19 cellular contexts compared by ENCODE assay signal in genomic region chr2:218013289-218013688, GRCh38. TPM values are rescaled to one million over a fixed set of nuclear protein-coding genes. Genes with fewer than 3 reads are reported as not detected.
DNase-seq lines count a peak whose midpoint lies in the region; ATAC-seq and TF ChIP-seq lines count a peak whose summit lies in the region.
"Had no signal": no experiment of that assay in that cellular context is flagged by ENCODE, and none has a peak within 500 bp of the region (broad histone marks: within the 10 kb centered on the region; RNA-seq: fewer than 3 reads in every experiment).

No MANE protein-coding gene starts in this region.

- H3K27me3 ChIP-seq in heart right ventricle: peaks cover 0 to 31% (median 0%) of the 10 kb centered on the region in 7 donors
- H3K27me3 ChIP-seq in IMR-90 (ENCODE audit: control insufficient read depth, insufficient read depth, low read length): peaks cover 14% of the 10 kb centered on the region
- H3K27me3 ChIP-seq in mucosa of stomach (ENCODE audit: control insufficient read depth, insufficient read depth, low read length): peaks cover 39% of the 10 kb centered on the region

- DNase-seq in Right ventricle myocardium inferior (ENCODE audit: missing footprints) (peak; percentile 37), heart right ventricle (no peak), IMR-90 (no peak), DMS53 treated with DMSO at 0.1 percent for 48 hours (lab: John Stamatoyannopoulos, UW; ENCODE audit: unreplicated experiment) (no peak)
- DNase-seq: C1 segment of cervical spinal cord; Caco-2; CD4-positive, CD25-positive, alpha-beta regulatory T cell; DMS79; GDM1; H9 had no signal

- no peak overlapping the region for H3K56ac ChIP-seq in IMR-90 (ENCODE audit: extremely low read depth, insufficient read depth, low read length)

- no peak overlapping the region for H2AK5ac ChIP-seq in IMR-90 (ENCODE audit: low read depth, low read length)

- intact Hi-C loops in Right ventricle myocardium inferior (cut with DNase I): no loop called here
- intact Hi-C loops in heart right ventricle (cut with DNase I): no loop called here
- intact Hi-C loops in IMR-90 (cut with micrococcal nuclease): no loop called here

- H3K4me3 ChIP-seq in heart right ventricle (no peak overlapping the region), IMR-90 (ENCODE audit: insufficient read depth, low read depth, low read length) (no peak overlapping the region), mucosa of stomach (ENCODE audit: low read length) (no peak overlapping the region)
- H3K4me3 ChIP-seq: A549, K562 had no signal

- WGBS in heart right ventricle, 2 donors: 98 to 100% methylated on average over 2 of the region's 2 CpGs
- no CpG with 5 or more reads among the region's 2 CpGs for WGBS in IMR-90 (ENCODE audit: extremely low coverage in 2 of 2, insufficient read length in 1 of 2), 2 experiments

- POLR2A ChIA-PET in IMR-90 (lab: Charles Lee; ENCODE audit: unreplicated experiment): no interaction called here

- 0 out of 2 replicates have a peak, but pooled peaks cover 3% of the 10 kb centered on the region for H3K9me1 ChIP-seq in IMR-90 (ENCODE audit: insufficient read depth, low read length)

- H3K23ac ChIP-seq in IMR-90 (ENCODE audit: low read depth, low read length): no peak overlapping the region

- ATAC-seq in Right ventricle myocardium inferior (no peak), heart right ventricle (no peak), IMR-90 (ENCODE audit: low read depth) (no peak), GM21360 (IDR thresholded peaks at IDR 0.05; ENCODE audit: unreplicated experiment) (no peak), GM21515 (IDR thresholded peaks at IDR 0.05; ENCODE audit: unreplicated experiment) (no peak)
- ATAC-seq: A549, K562 had no signal

- in situ Hi-C loops in IMR-90 (cut with MboI; ENCODE audit: low sequenced_read_pairs): no loop called here

- BruUV-seq in IMR-90 (replicated peaks; lab: Mats Ljungman, UMichigan): no TSS peak

- CTCF ChIA-PET in IMR-90 (lab: Yijun Ruan, JAX): no interaction called here

- TF ChIP-seq CTCF in heart right ventricle (IDR thresholded peaks at IDR 0.05) (no peak), IMR-90 (conservative IDR thresholded peaks at IDR 0.05; ENCODE audit: low read depth, low read length) (no peak)

- H3K79me1 ChIP-seq in IMR-90 (ENCODE audit: low read depth in 1 of 2, low read length in 2 of 2): peaks cover 0 to 13% of the 10 kb centered on the region in 2 experiments; a peak in 1 of 4 replicates

- peak overlapping the region; percentile 73 for H2AK9ac ChIP-seq in IMR-90 (replicated peaks; ENCODE audit: low read depth, low read length, poor library complexity)

- no peak overlapping the region for H4K5ac ChIP-seq in IMR-90 (ENCODE audit: low read depth, low read length)

- H2BK20ac ChIP-seq in IMR-90 (ENCODE audit: low read depth, low read length): no peak overlapping the region

- H3K14ac ChIP-seq in IMR-90 (replicated peaks; ENCODE audit: low read depth, low read length): no peak overlapping the region

- no peaks in the 10 kb centered on the region for H4K20me1 ChIP-seq in IMR-90 (ENCODE audit: insufficient read depth, low read length)

- no peak overlapping the region for H4K8ac ChIP-seq in IMR-90 (ENCODE audit: low read depth in 2 of 2, low read length in 2 of 2)

- H3K4me2 ChIP-seq in IMR-90 (ENCODE audit: low read depth, low read length): no peak overlapping the region
- H3K4me2 ChIP-seq: A549 had no signal

- H3K4me1 ChIP-seq in heart right ventricle (peaks cover 20 to 65% (median 39%) of the 10 kb centered on the region in 9 donors), IMR-90 (ENCODE audit: control insufficient read depth, insufficient read depth, low read length) (peaks cover 11% of the 10 kb centered on the region), mucosa of stomach (ENCODE audit: control insufficient read depth, insufficient read depth, low read length) (peaks cover 7% of the 10 kb centered on the region)
- H3K4me1 ChIP-seq: Caco-2 had no signal

- no peak overlapping the region for H3K18ac ChIP-seq in IMR-90 (ENCODE audit: low read depth, low read length)

- H4K91ac ChIP-seq in IMR-90 (ENCODE audit: insufficient read depth, low read depth, low read length): no peak overlapping the region

- H3K36me3 ChIP-seq in heart right ventricle: no peaks in the 10 kb centered on the region
- no peaks in the 10 kb centered on the region for H3K36me3 ChIP-seq in IMR-90 (ENCODE audit: control insufficient read depth, insufficient read depth, low read length)
- no peaks in the 10 kb centered on the region for H3K36me3 ChIP-seq in mucosa of stomach (ENCODE audit: control insufficient read depth, insufficient read depth, low read length)

- no peak overlapping the region for H3K4ac ChIP-seq in IMR-90 (ENCODE audit: low read depth, low read length)

- no peak for TF ChIP-seq RAD21 in IMR-90 (IDR thresholded peaks at IDR 0.05; ENCODE audit: low read length)

- TF ChIP-seq POLR2A in IMR-90 (IDR thresholded peaks at IDR 0.05; ENCODE audit: low read depth, low read length): no peak

- dilution Hi-C loops in IMR-90 (cut with HindIII; ENCODE audit: low sequenced_read_pairs, unreplicated experiment): no loop called here

- H3K9ac ChIP-seq in IMR-90 (ENCODE audit: low read depth, low read length) (no peak overlapping the region), mucosa of stomach (ENCODE audit: low read length) (peak overlapping the region; percentile 3)

- no peak overlapping the region for H2BK120ac ChIP-seq in IMR-90 (ENCODE audit: low read depth, low read length)

- H2BK15ac ChIP-seq in IMR-90 (ENCODE audit: low read depth, low read length): no peak overlapping the region

- H3K9me3 ChIP-seq in heart right ventricle (no peaks in the 10 kb centered on the region), IMR-90 (ENCODE audit: control insufficient read depth, insufficient read depth, low read length) (no peaks in the 10 kb centered on the region), mucosa of stomach (ENCODE audit: control insufficient read depth, low read length) (no peaks in the 10 kb centered on the region)
- H3K9me3 ChIP-seq: A549, Caco-2 had no signal

- no peak overlapping the region for H2AFZ ChIP-seq in IMR-90 (replicated peaks; ENCODE audit: low read length, poor library complexity)

- H2BK5ac ChIP-seq in IMR-90 (ENCODE audit: low read depth, low read length, poor library complexity, severe bottlenecking): no peak overlapping the region

- H3K27ac ChIP-seq in heart right ventricle (no peak overlapping the region), IMR-90 (ENCODE audit: insufficient read depth, low read length) (no peak overlapping the region)
- H3K27ac ChIP-seq: 22Rv1, A549 had no signal

TF ChIP-seq in IMR-90, 13 proteins besides CTCF, POLR2A, EP300 and RAD21:
- TF ChIP-seq SMC3 (IDR thresholded peaks at IDR 0.05; ENCODE audit: low read depth, low read length): no peak
- TF ChIP-seq MXI1 (IDR thresholded peaks at IDR 0.05; ENCODE audit: borderline replicate concordance, low read depth, low read length): no peak
- no peak for TF ChIP-seq BHLHE40 (IDR thresholded peaks at IDR 0.05; ENCODE audit: low read depth, low read length)
- TF ChIP-seq RCOR1 (IDR thresholded peaks at IDR 0.05; ENCODE audit: insufficient replicate concordance, low read length): no peak
- TF ChIP-seq RFX5 (IDR thresholded peaks at IDR 0.05; ENCODE audit: low read depth, low read length): no peak
- TF ChIP-seq CHD1 (IDR thresholded peaks at IDR 0.05; ENCODE audit: low read depth, low read length): no peak
- TF ChIP-seq MAZ (IDR thresholded peaks at IDR 0.05; ENCODE audit: borderline replicate concordance, low read depth, low read length): no peak
- no peak for TF ChIP-seq MAFK (IDR thresholded peaks at IDR 0.05; ENCODE audit: low read depth, low read length)
- TF ChIP-seq FOS (IDR thresholded peaks at IDR 0.05; ENCODE audit: low read depth, low read length): no peak
- no peak for TF ChIP-seq CEBPB (IDR thresholded peaks at IDR 0.05; ENCODE audit: low read depth, low read length)
- TF ChIP-seq ELK1 (IDR thresholded peaks at IDR 0.05; ENCODE audit: borderline replicate concordance, low read depth, low read length): no peak
- no peak for TF ChIP-seq USF2 (IDR thresholded peaks at IDR 0.05; ENCODE audit: low read depth, low read length)
- TF ChIP-seq NFE2L2 (IDR thresholded peaks at IDR 0.05; ENCODE audit: low read depth, low read length): no peak
TF ChIP-seq in IMR-90: peak in this region for 0.

RNA-seq across cellular contexts. Expression of gene TNS1, which starts 10.5 kb away (rescaled TPM):
- total RNA-seq in Right ventricle myocardium inferior (705 TPM), heart right ventricle (100 to 1,000 TPM; 583 to 844 (median 738) TPM), IMR-90 (2012; rRNA removed) (41.9 and 45.2 TPM in 2 replicates)
- polyA plus RNA-seq in heart right ventricle (100 to 1,000 TPM in 1 of 2 donors, 10 to 100 TPM in 1; 64.6 to 244 TPM), IMR-90 (2012; rRNA removed) (40.3 and 41.1 TPM in 2 replicates)
- polyA plus RNA-seq in IMR-90 (2012; cell fraction: cytosol; rRNA removed): 17.3 and 23.8 TPM in 2 replicates
- 68.3 and 71.1 TPM in 2 replicates for polyA plus RNA-seq in IMR-90 (2012; cell fraction: nucleus; rRNA removed; ENCODE audit: low replicate concordance)
- polyA plus RNA-seq: CD4-positive, CD25-positive, alpha-beta regulatory T cell had no signal

RNA-seq across cellular contexts. Expression of gene RUFY4, which starts 55.8 kb away (rescaled TPM):
- total RNA-seq in Right ventricle myocardium inferior: not detected
- under 1 TPM in 1 of 10 donors, not detected in 9; 0.21 TPM for total RNA-seq in heart right ventricle
- polyA plus RNA-seq in heart right ventricle: not detected
- total RNA-seq in IMR-90 (2012; rRNA removed): not detected in 2 replicates
- not detected in 2 replicates for polyA plus RNA-seq in IMR-90 (2012; rRNA removed)
- not detected in 2 replicates for polyA plus RNA-seq in IMR-90 (2012; cell fraction: cytosol; rRNA removed)
- not detected in 2 replicates for polyA plus RNA-seq in IMR-90 (2012; cell fraction: nucleus; rRNA removed; ENCODE audit: low replicate concordance)
- total RNA-seq: Caco-2, Daoy, HT-29, K562 had no signal
- polyA plus RNA-seq: AG04450, K562 had no signal

Comparison
In these comparisons a context has a peak if more than half of its experiments do, and no peak if none do; other contexts are left out.
1. RNA of gene TNS1, which starts 10.5 kb away (total RNA-seq): 583 to 844 TPM in heart right ventricle and 705 TPM in Right ventricle myocardium inferior (single experiment); 41.9 to 45.2 TPM in IMR-90; every median in the first group is over 10 times any median in the second.